In genomic region chr3:122395582-122395981, GRCh38 we compare ENCODE assay signal across 20 cellular contexts. TPM values are rescaled to one million over a fixed set of nuclear protein-coding genes. Genes with fewer than 3 reads are reported as not detected.
DNase-seq lines count a peak whose midpoint lies in the region; FAIRE-seq and TF ChIP-seq lines count a peak whose summit lies in the region.
"Had no signal": no experiment of that assay in that cellular context is flagged by ENCODE, and none has a peak within 500 bp of the region (broad histone marks: within the 10 kb centered on the region; RNA-seq: fewer than 3 reads in every experiment).

No MANE protein-coding gene starts in this region.

- no peaks in the 10 kb centered on the region for H3K36me3 ChIP-seq in astrocyte (ENCODE audit: insufficient read depth, low read length)
- H3K36me3 ChIP-seq in neural progenitor cell = no peaks in the 10 kb centered on the region
- H3K36me3 ChIP-seq: SJSA1 had no signal

- H3K4me1 ChIP-seq in astrocyte (ENCODE audit: insufficient read depth, low read length) = peaks cover 5% of the 10 kb centered on the region
- H3K4me1 ChIP-seq in neural progenitor cell = no peaks in the 10 kb centered on the region
- H3K4me1 ChIP-seq: SJSA1 had no signal

- no peaks in the 10 kb centered on the region for H3F3A ChIP-seq in neural progenitor cell (ENCODE audit: low read depth)

- no peak for FAIRE-seq in astrocyte (lab: Jason Lieb, UNC)
- FAIRE-seq: GM12891, GM18507 had no signal

- DNase-seq in NOMO-1 treated with DMSO at 0.1 percent for 48 hours (lab: John Stamatoyannopoulos, UW; ENCODE audit: unreplicated experiment) = peak; percentile 22
- DNase-seq in NOMO-1 treated with dmso at 0.1 percent for 144 hours (lab: John Stamatoyannopoulos, UW; ENCODE audit: unreplicated experiment) = no peak
- DNase-seq in MV-4-11 (lab: John Stamatoyannopoulos, UW) = peak; percentile 30
- no peak for DNase-seq in astrocyte (ENCODE audit: low read depth)
- no peak for DNase-seq in neural progenitor cell (ENCODE audit: low spot score)
- no peak for DNase-seq in SK-N-DZ (ENCODE audit: low spot score)
- no peak for DNase-seq in T-helper 2 cell
- DNase-seq in NCI-H1930 (lab: John Stamatoyannopoulos, UW) = no peak
- DNase-seq: 8988T, C1 segment of cervical spinal cord, DND-41, GDM1, NCI-H1092, NCI-H1694, NCI-H446 treated with DMSO at 0.1 percent for 48 hours, PC-9 had no signal

- H3K9me3 ChIP-seq in astrocyte (ENCODE audit: insufficient read depth, low read depth, low read length) = no peaks in the 10 kb centered on the region
- no peaks in the 10 kb centered on the region for H3K9me3 ChIP-seq in neural progenitor cell (ENCODE audit: low read depth)
- H3K9me3 ChIP-seq: SJSA1 had no signal

- no peaks in the 10 kb centered on the region for H4K20me1 ChIP-seq in astrocyte (ENCODE audit: insufficient read depth, low read length)
- H4K20me1 ChIP-seq in neural progenitor cell (ENCODE audit: low read depth) = peaks cover 6% of the 10 kb centered on the region

- H3K9ac ChIP-seq in astrocyte (ENCODE audit: low read length) (no peak overlapping the region), neural progenitor cell (peak overlapping the region; percentile 15)

- H3K27ac Mint-ChIP-seq in astrocyte (ENCODE audit: unreplicated experiment) (peak overlapping the region; percentile 19), neural progenitor cell (no peak overlapping the region)

- no peak overlapping the region for H2AFZ ChIP-seq in astrocyte (ENCODE audit: low read depth, low read length)
- no peak overlapping the region for H2AFZ ChIP-seq in neural progenitor cell (replicated peaks)
- H2AFZ ChIP-seq: GM23338, PC-9 had no signal

- H3K4me3 Mint-ChIP-seq in astrocyte (ENCODE audit: unreplicated experiment) = no peak overlapping the region
- no peak overlapping the region for H3K4me3 Mint-ChIP-seq in neural progenitor cell
- H3K4me3 Mint-ChIP-seq: GM23338 had no signal

- peaks cover 2% of the 10 kb centered on the region for H3K9me3 Mint-ChIP-seq in astrocyte (ENCODE audit: unreplicated experiment)
- no peaks in the 10 kb centered on the region for H3K9me3 Mint-ChIP-seq in neural progenitor cell
- H3K9me3 Mint-ChIP-seq: GM23338 had no signal

- H3K4me3 ChIP-seq in astrocyte (ENCODE audit: insufficient read depth, low read depth, low read length) (no peak overlapping the region), neural progenitor cell (no peak overlapping the region)
- H3K4me3 ChIP-seq: GM23338, PC-9, SJSA1 had no signal

- H3K27ac ChIP-seq in astrocyte (ENCODE audit: low read depth, low read length) (no peak overlapping the region), neural progenitor cell (no peak overlapping the region)
- H3K27ac ChIP-seq: PC-9, SJSA1 had no signal

- no peaks in the 10 kb centered on the region for H3K27me3 ChIP-seq in astrocyte (ENCODE audit: insufficient read depth, low read length)
- no peaks in the 10 kb centered on the region for H3K27me3 ChIP-seq in neural progenitor cell
- H3K27me3 ChIP-seq: SJSA1 had no signal

- H3K79me2 ChIP-seq in astrocyte (ENCODE audit: insufficient read depth, low read length) (no peaks in the 10 kb centered on the region), neural progenitor cell (ENCODE audit: low read depth) (no peaks in the 10 kb centered on the region)

- H3K4me2 ChIP-seq in astrocyte (ENCODE audit: low read length) (no peak overlapping the region), neural progenitor cell (no peak overlapping the region)
- H3K4me2 ChIP-seq: GM23338, PC-9 had no signal

- H3K4me1 Mint-ChIP-seq in astrocyte (ENCODE audit: low read depth, unreplicated experiment) = peaks cover 44% of the 10 kb centered on the region
- no peaks in the 10 kb centered on the region for H3K4me1 Mint-ChIP-seq in neural progenitor cell

- H3K36me3 Mint-ChIP-seq in astrocyte (ENCODE audit: low read depth, unreplicated experiment) = no peaks in the 10 kb centered on the region
- no peaks in the 10 kb centered on the region for H3K36me3 Mint-ChIP-seq in neural progenitor cell

- H3K27me3 Mint-ChIP-seq in astrocyte (ENCODE audit: low read depth, unreplicated experiment) = no peaks in the 10 kb centered on the region
- H3K27me3 Mint-ChIP-seq in neural progenitor cell (ENCODE audit: insufficient read depth, low read depth) = no peaks in the 10 kb centered on the region

- TF ChIP-seq CTCF in astrocyte (IDR thresholded peaks at IDR 0.05; ENCODE audit: insufficient read depth, low read depth, low read length) (no peak), neural progenitor cell (IDR thresholded peaks at IDR 0.05) (no peak)

RNA-seq across cellular contexts. Expression of gene FAM162A, which starts 11.6 kb away (rescaled TPM):
- total RNA-seq in astrocyte (65.1 and 72.2 TPM in 2 replicates), neural progenitor cell (ENCODE audit: low replicate concordance) (29.3 and 66.1 TPM in 2 replicates)
- 32.6 and 37.8 TPM in 2 replicates for polyA plus RNA-seq in SK-N-DZ (2014; cell fraction: cytosol; rRNA removed)
- polyA plus RNA-seq in SK-N-DZ (2014; cell fraction: nucleus; rRNA removed) = 21.8 and 32.7 TPM in 2 replicates

RNA-seq across cellular contexts. Expression of gene MIX23, which starts 12.6 kb away (rescaled TPM):
- total RNA-seq in astrocyte = 43.2 and 46.6 TPM in 2 replicates
- total RNA-seq in neural progenitor cell (ENCODE audit: low replicate concordance) = 52.9 and 104 TPM in 2 replicates
- 44.9 and 60.6 TPM in 2 replicates for polyA plus RNA-seq in SK-N-DZ (2014; cell fraction: cytosol; rRNA removed)
- 43.4 and 62.2 TPM in 2 replicates for polyA plus RNA-seq in SK-N-DZ (2014; cell fraction: nucleus; rRNA removed)

RNA-seq across cellular contexts. Expression of gene WDR5B, which starts 20.3 kb away (rescaled TPM):
- total RNA-seq in astrocyte (3.9 and 4.0 TPM in 2 replicates), neural progenitor cell (ENCODE audit: low replicate concordance) (7.8 and 11.8 TPM in 2 replicates)
- 13.8 and 13.9 TPM in 2 replicates for polyA plus RNA-seq in SK-N-DZ (2014; cell fraction: cytosol; rRNA removed)
- 9.4 and 10.6 TPM in 2 replicates for polyA plus RNA-seq in SK-N-DZ (2014; cell fraction: nucleus; rRNA removed)

Comparison
In these comparisons a context has a peak if more than half of its experiments do, and no peak if none do; other contexts are left out.
1. DNase-seq: peak in NOMO-1 treated with DMSO at 0.1 percent for 48 hours (single experiment) and MV-4-11 (single experiment); none in NOMO-1 treated with dmso at 0.1 percent for 144 hours (single experiment), astrocyte (single experiment), neural progenitor cell (single experiment), SK-N-DZ (single experiment), T-helper 2 cell (0 of 5) and NCI-H1930 (0 of 2).